9 cellular contexts compared by ENCODE assay signal in genomic region chr22:31055322-31056159, GRCh38. TPM values are rescaled to one million over a fixed set of nuclear protein-coding genes. Genes with fewer than 3 reads are reported as not detected.
DNase-seq lines count a peak whose midpoint lies in the region; ATAC-seq and TF ChIP-seq lines count a peak whose summit lies in the region.
"Had no signal": no experiment of that assay in that cellular context is flagged by ENCODE, and none has a peak within 500 bp of the region (broad histone marks: within the 10 kb centered on the region; RNA-seq: fewer than 3 reads in every experiment).

No MANE protein-coding gene starts in this region.

- H3K36me3 Mint-ChIP-seq in naive thymus-derived CD4-positive, alpha-beta T cell: no peaks in the 10 kb centered on the region
- H3K36me3 Mint-ChIP-seq: memory B cell had no signal

- CTCF ChIA-PET in GM10248 (lab: Yijun Ruan, JAX): interaction anchor here (1.1 kb wide), 1 partner anchor 9 kb away, joined by 3 read pairs; no protein-coding TSS in a partner anchor
- CTCF ChIA-PET in naive thymus-derived CD4-positive, alpha-beta T cell (lab: Charles Lee): interaction anchor here (1.0 kb wide), 1 partner anchor 109 kb away, joined by 3 read pairs; no protein-coding TSS in a partner anchor

- no peak for TF ChIP-seq POLR2A in esophagus muscularis mucosa (IDR thresholded peaks at IDR 0.05; ENCODE audit: low read depth)

- peak overlapping the region; percentile 88 to 97 (median 95) for H3K27ac ChIP-seq in esophagus muscularis mucosa (replicated peaks in 1 of 4)
- no peak overlapping the region for H3K27ac ChIP-seq in naive thymus-derived CD4-positive, alpha-beta T cell (ENCODE audit: low read depth, low read length)

- 29% methylated on average over 13 of the region's 16 CpGs for WGBS in esophagus muscularis mucosa

- DNase-seq in ELR (ENCODE audit: low read depth) (peak; percentile 96), esophagus muscularis mucosa (ENCODE audit: extremely low spot score) (peak; percentile 96), myocyte (ENCODE audit: low read depth) (peak; percentile 80), GM10248 (ENCODE audit: extremely low spot score) (no peak)
- DNase-seq in naive thymus-derived CD4-positive, alpha-beta T cell: no peak

- no peak overlapping the region for H3K4me3 ChIP-seq in esophagus muscularis mucosa
- H3K4me3 ChIP-seq in naive thymus-derived CD4-positive, alpha-beta T cell (ENCODE audit: low read length): no peak overlapping the region

- H3K4me3 Mint-ChIP-seq in naive thymus-derived CD4-positive, alpha-beta T cell: no peak overlapping the region
- H3K4me3 Mint-ChIP-seq: memory B cell had no signal

- ATAC-seq in HG03521 (IDR thresholded peaks at IDR 0.05; ENCODE audit: unreplicated experiment) (no peak), HG03095 (IDR thresholded peaks at IDR 0.05; ENCODE audit: unreplicated experiment) (no peak)
- ATAC-seq in naive thymus-derived CD4-positive, alpha-beta T cell: no peak

- TF ChIP-seq EP300 in esophagus muscularis mucosa (IDR thresholded peaks at IDR 0.05): peak; percentile 91

- no peak overlapping the region for H3K27ac Mint-ChIP-seq in naive thymus-derived CD4-positive, alpha-beta T cell
- H3K27ac Mint-ChIP-seq: memory B cell had no signal

- peaks cover 0 to 2% (median 0%) of the 10 kb centered on the region in 11 donors for H3K9me3 Mint-ChIP-seq in naive thymus-derived CD4-positive, alpha-beta T cell
- H3K9me3 Mint-ChIP-seq: memory B cell had no signal

- no peaks in the 10 kb centered on the region for H3K4me1 Mint-ChIP-seq in naive thymus-derived CD4-positive, alpha-beta T cell
- H3K4me1 Mint-ChIP-seq: memory B cell had no signal

- intact Hi-C loops in esophagus muscularis mucosa (cut with DNase I): loop anchor here (1.0 kb wide), 1 partner anchor 29 kb away; no protein-coding TSS in a partner anchor
- intact Hi-C loops in naive thymus-derived CD4-positive, alpha-beta T cell (cut with micrococcal nuclease): no loop called here

- no peaks in the 10 kb centered on the region for H3K27me3 Mint-ChIP-seq in naive thymus-derived CD4-positive, alpha-beta T cell

- peaks cover 21 to 60% (median 46%) of the 10 kb centered on the region in 4 donors for H3K4me1 ChIP-seq in esophagus muscularis mucosa
- no peaks in the 10 kb centered on the region for H3K4me1 ChIP-seq in naive thymus-derived CD4-positive, alpha-beta T cell (ENCODE audit: control insufficient read depth in 2 of 2, insufficient read depth in 2 of 2, low read length in 2 of 2)

- H3K27me3 ChIP-seq in esophagus muscularis mucosa: no peaks in the 10 kb centered on the region
- no peaks in the 10 kb centered on the region for H3K27me3 ChIP-seq in naive thymus-derived CD4-positive, alpha-beta T cell (ENCODE audit: control insufficient read depth in 2 of 2, insufficient read depth in 2 of 2, low read length in 2 of 2)

- H3K36me3 ChIP-seq in esophagus muscularis mucosa: no peaks in the 10 kb centered on the region
- H3K36me3 ChIP-seq in naive thymus-derived CD4-positive, alpha-beta T cell (ENCODE audit: control insufficient read depth in 2 of 3, insufficient read depth in 3 of 3, low read length in 3 of 3): no peaks in the 10 kb centered on the region

- H3K9me3 ChIP-seq in esophagus muscularis mucosa: no peaks in the 10 kb centered on the region
- H3K9me3 ChIP-seq in naive thymus-derived CD4-positive, alpha-beta T cell (ENCODE audit: control insufficient read depth in 2 of 3, low read length in 3 of 3): no peaks in the 10 kb centered on the region

- POLR2A ChIA-PET in GM10248 (lab: Yijun Ruan, JAX): no interaction called here
- POLR2A ChIA-PET in naive thymus-derived CD4-positive, alpha-beta T cell (lab: Charles Lee): no interaction called here

- no peak for TF ChIP-seq CTCF in esophagus muscularis mucosa (IDR thresholded peaks at IDR 0.05)
- no peak for TF ChIP-seq CTCF in GM10248 (IDR thresholded peaks at IDR 0.05; ENCODE audit: control extremely low read depth, extremely low read depth, low read depth, missing control alignments)

TF ChIP-seq in PFSK-1, 5 proteins besides CTCF, POLR2A, EP300 and RAD21:
- no peak for TF ChIP-seq TAF1 (IDR thresholded peaks at IDR 0.05; ENCODE audit: borderline replicate concordance, insufficient read depth, low read length)
- TF ChIP-seq, protein P1, sequence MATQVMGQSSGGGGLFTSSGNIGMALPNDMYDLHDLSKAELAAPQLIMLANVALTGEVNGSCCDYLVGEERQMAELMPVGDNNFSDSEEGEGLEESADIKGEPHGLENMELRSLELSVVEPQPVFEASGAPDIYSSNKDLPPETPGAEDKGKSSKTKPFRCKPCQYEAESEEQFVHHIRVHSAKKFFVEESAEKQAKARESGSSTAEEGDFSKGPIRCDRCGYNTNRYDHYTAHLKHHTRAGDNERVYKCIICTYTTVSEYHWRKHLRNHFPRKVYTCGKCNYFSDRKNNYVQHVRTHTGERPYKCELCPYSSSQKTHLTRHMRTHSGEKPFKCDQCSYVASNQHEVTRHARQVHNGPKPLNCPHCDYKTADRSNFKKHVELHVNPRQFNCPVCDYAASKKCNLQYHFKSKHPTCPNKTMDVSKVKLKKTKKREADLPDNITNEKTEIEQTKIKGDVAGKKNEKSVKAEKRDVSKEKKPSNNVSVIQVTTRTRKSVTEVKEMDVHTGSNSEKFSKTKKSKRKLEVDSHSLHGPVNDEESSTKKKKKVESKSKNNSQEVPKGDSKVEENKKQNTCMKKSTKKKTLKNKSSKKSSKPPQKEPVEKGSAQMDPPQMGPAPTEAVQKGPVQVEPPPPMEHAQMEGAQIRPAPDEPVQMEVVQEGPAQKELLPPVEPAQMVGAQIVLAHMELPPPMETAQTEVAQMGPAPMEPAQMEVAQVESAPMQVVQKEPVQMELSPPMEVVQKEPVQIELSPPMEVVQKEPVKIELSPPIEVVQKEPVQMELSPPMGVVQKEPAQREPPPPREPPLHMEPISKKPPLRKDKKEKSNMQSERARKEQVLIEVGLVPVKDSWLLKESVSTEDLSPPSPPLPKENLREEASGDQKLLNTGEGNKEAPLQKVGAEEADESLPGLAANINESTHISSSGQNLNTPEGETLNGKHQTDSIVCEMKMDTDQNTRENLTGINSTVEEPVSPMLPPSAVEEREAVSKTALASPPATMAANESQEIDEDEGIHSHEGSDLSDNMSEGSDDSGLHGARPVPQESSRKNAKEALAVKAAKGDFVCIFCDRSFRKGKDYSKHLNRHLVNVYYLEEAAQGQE (IDR thresholded peaks at IDR 0.05; ENCODE audit: insufficient read depth in 1 of 2, low read depth in 2 of 2, low read length in 2 of 2): no peak
- TF ChIP-seq FOXP2 (optimal IDR thresholded peaks at IDR 0.05; ENCODE audit: borderline replicate concordance, extremely low read depth, extremely low read length, insufficient read depth): peak; percentile 100
- TF ChIP-seq POLR2AphosphoS5 (IDR thresholded peaks at IDR 0.05; ENCODE audit: low read depth, low read length): no peak
- TF ChIP-seq SIN3A (IDR thresholded peaks at IDR 0.05; ENCODE audit: borderline replicate concordance, insufficient read depth, low read length): no peak

RNA-seq across cellular contexts. Expression of gene SMTN, which starts 25.6 kb away (rescaled TPM):
- polyA plus RNA-seq in PFSK-1 (2012; ENCODE audit: insufficient read length, low read depth): 37.5 TPM
- total RNA-seq in esophagus muscularis mucosa: 1,000 to 10,000 TPM; 1,154 to 1,495 (median 1,416) TPM
- total RNA-seq in myocyte: 210 and 293 TPM in 2 replicates
- polyA plus RNA-seq in myocyte (2012): 66.0 TPM
- total RNA-seq in naive thymus-derived CD4-positive, alpha-beta T cell: 10 to 100 TPM in 1 of 5 experiments, 1 to 10 TPM in 4; 3.1 to 14.9 (median 6.2) TPM
- polyA plus RNA-seq in naive thymus-derived CD4-positive, alpha-beta T cell: 1 to 10 TPM; 1.1 to 3.9 TPM

RNA-seq across cellular contexts. Expression of gene SELENOM, which starts 51.8 kb away (rescaled TPM):
- polyA plus RNA-seq in PFSK-1 (2012; ENCODE audit: insufficient read length, low read depth): 28.2 TPM
- total RNA-seq in esophagus muscularis mucosa (1,000 to 10,000 TPM; 1,118 to 1,733 (median 1,416) TPM), myocyte (223 and 238 TPM in 2 replicates)
- 257 TPM for polyA plus RNA-seq in myocyte (2012)
- 10 to 100 TPM in 4 of 5 experiments, 1 to 10 TPM in 1; 9.1 to 71.5 (median 68.6) TPM for total RNA-seq in naive thymus-derived CD4-positive, alpha-beta T cell
- polyA plus RNA-seq in naive thymus-derived CD4-positive, alpha-beta T cell: 100 to 1,000 TPM; 129 to 175 TPM

Comparison
In these comparisons a context has a peak if more than half of its experiments do, and no peak if none do; other contexts are left out.
1. DNase-seq: peak in ELR (single experiment), esophagus muscularis mucosa (single experiment) and myocyte (single experiment); none in GM10248 (single experiment) and naive thymus-derived CD4-positive, alpha-beta T cell (0 of 9).
2. RNA of gene SMTN, which starts 25.6 kb away (total RNA-seq): 1,154 to 1,495 TPM in esophagus muscularis mucosa and 210 to 293 TPM in myocyte; 3.1 to 14.9 TPM in naive thymus-derived CD4-positive, alpha-beta T cell; every median in the first group is over 10 times any median in the second.